9 cellular contexts compared by ENCODE assay signal in the genomic region with DNA sequence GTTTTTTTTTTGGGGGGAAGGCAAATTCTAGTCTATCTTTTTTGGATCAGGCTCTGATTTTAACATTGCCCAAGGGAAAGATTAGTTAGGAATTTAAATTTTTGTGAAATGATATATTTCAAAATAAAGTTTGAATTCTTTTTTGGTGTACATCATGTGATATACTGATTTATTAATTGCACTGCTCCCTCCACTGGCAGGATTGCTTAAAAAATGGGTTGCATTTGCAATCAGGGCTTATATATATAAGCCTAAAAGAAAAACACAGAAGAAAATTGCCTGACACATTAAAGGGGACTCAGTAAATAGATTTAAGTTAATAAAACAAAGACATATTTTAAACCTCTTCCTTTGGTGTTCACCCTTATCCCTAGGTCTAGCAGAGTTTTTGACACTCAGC. TPM values are rescaled to one million over a fixed set of nuclear protein-coding genes. Genes with fewer than 3 reads are reported as not detected.
DNase-seq lines count a peak whose midpoint lies in the region; ATAC-seq and TF ChIP-seq lines count a peak whose summit lies in the region.
"Had no signal": no experiment of that assay in that cellular context is flagged by ENCODE, and none has a peak within 500 bp of the region (broad histone marks: within the 10 kb centered on the region; RNA-seq: fewer than 3 reads in every experiment).

No MANE protein-coding gene starts in this region.

- peak overlapping the region in 3 of 4 donors; percentile 75 to 97 (median 87) for H3K4me3 Mint-ChIP-seq in IgD-negative memory B cell
- peak overlapping the region; percentile 93 for H3K4me3 Mint-ChIP-seq in chondrocyte (ENCODE audit: unreplicated experiment)
- peak overlapping the region in 7 of 8 donors; percentile 55 to 100 (median 97) for H3K4me3 Mint-ChIP-seq in naive B cell

- no peaks in the 10 kb centered on the region for H3K9me3 Mint-ChIP-seq in IgD-negative memory B cell
- no peaks in the 10 kb centered on the region for H3K9me3 Mint-ChIP-seq in chondrocyte (ENCODE audit: low read depth)
- H3K9me3 Mint-ChIP-seq in naive B cell = no peaks in the 10 kb centered on the region

- no peaks in the 10 kb centered on the region for H3K27me3 ChIP-seq in BE2C
- H3K27me3 ChIP-seq: SJSA1 had no signal

- H3K4me1 Mint-ChIP-seq in IgD-negative memory B cell (peaks cover 0 to 7% (median 0%) of the 10 kb centered on the region in 3 donors), chondrocyte (ENCODE audit: low read depth) (peaks cover 24% of the 10 kb centered on the region), naive B cell (peaks cover 6 to 16% (median 11%) of the 10 kb centered on the region in 3 donors)

- ATAC-seq in naive B cell (ENCODE audit: low read depth in 2 of 2) (no peak), GM18502 (IDR thresholded peaks at IDR 0.05; ENCODE audit: poor library complexity, unreplicated experiment) (no peak)

- H3K36me3 ChIP-seq in BE2C = no peaks in the 10 kb centered on the region; the same call in 1 of the 2 replicates
- H3K36me3 ChIP-seq: SJSA1 had no signal

- H3K27me3 Mint-ChIP-seq in IgD-negative memory B cell (no peaks in the 10 kb centered on the region), chondrocyte (ENCODE audit: low read depth) (no peaks in the 10 kb centered on the region), naive B cell (no peaks in the 10 kb centered on the region)

- TF ChIP-seq CTCF in BE2C (IDR thresholded peaks at IDR 0.05; ENCODE audit: low read depth, low read length) = peak; percentile 41
- peak; percentile 80 for TF ChIP-seq CTCF in chondrocyte (IDR thresholded peaks at IDR 0.05)

- H3K36me3 Mint-ChIP-seq in IgD-negative memory B cell = peaks cover 2% of the 10 kb centered on the region
- peaks cover 3% of the 10 kb centered on the region for H3K36me3 Mint-ChIP-seq in chondrocyte (ENCODE audit: low read depth)
- no peaks in the 10 kb centered on the region for H3K36me3 Mint-ChIP-seq in naive B cell

- DNase-seq in BE2C (no peak), chondrocyte (ENCODE audit: low spot score) (no peak), naive B cell (no peak), COR-L47 (lab: John Stamatoyannopoulos, UW) (no peak), NCI-H345 (lab: John Stamatoyannopoulos, UW) (no peak), NCI-H2171 (lab: John Stamatoyannopoulos, UW) (no peak)

- no peaks in the 10 kb centered on the region for H3K4me1 ChIP-seq in BE2C
- H3K4me1 ChIP-seq: SJSA1 had no signal

- no peaks in the 10 kb centered on the region for H3K9me3 ChIP-seq in BE2C
- H3K9me3 ChIP-seq: SJSA1 had no signal

- peak overlapping the region; percentile 99 for H3K4me3 ChIP-seq in BE2C (ENCODE audit: low read depth, low read length)

- H3K27ac Mint-ChIP-seq in IgD-negative memory B cell (no peak overlapping the region), chondrocyte (ENCODE audit: unreplicated experiment) (peak overlapping the region; percentile 99), naive B cell (peak overlapping the region in 3 of 6 donors; percentile 76 to 98 (median 88))

RNA-seq across cellular contexts. Expression of a gene that starts 1.2 kb away (rescaled TPM):
- 2.7 TPM for polyA plus RNA-seq in BE2C (2012; ENCODE audit: insufficient read depth, insufficient read length, low read depth)
- polyA plus RNA-seq in IgD-negative memory B cell (0.29 TPM), naive B cell (ENCODE audit: low read depth in 6 of 6) (under 1 TPM in 5 of 6 donors, not detected in 1; 0.12 to 0.97 (median 0.77) TPM)
- 5.7 to 20.1 TPM (median 7.2 TPM) in 3 replicates for total RNA-seq in chondrocyte

RNA-seq across cellular contexts. Expression of a gene that starts 18.4 kb away (rescaled TPM):
- 40.7 TPM for polyA plus RNA-seq in BE2C (2012; ENCODE audit: insufficient read depth, insufficient read length, low read depth)
- polyA plus RNA-seq in IgD-negative memory B cell (25.9 TPM), naive B cell (ENCODE audit: low read depth in 6 of 6) (10 to 100 TPM; 17.1 to 33.4 (median 25.9) TPM)
- 35.8 to 38.9 TPM (median 37.9 TPM) in 3 replicates for total RNA-seq in chondrocyte
